In genomic region chr4:141220655-141221605, GRCh38 we compare ENCODE assay signal across 1 cellular context.
TF ChIP-seq lines count a peak whose summit lies in the region.

Gene ZNF330 (plus strand): TSS chr4:141220895. CDS start chr4:141222372, 1,477 bp downstream.

TF ChIP-seq in Ishikawa, 13 proteins besides CTCF, POLR2A, EP300 and RAD21 (continued from another document):
- TF ChIP-seq REST (IDR thresholded peaks at IDR 0.05; ENCODE audit: low read depth) = no peak
- peak; percentile 89 for TF ChIP-seq CREB1 (IDR thresholded peaks at IDR 0.05; ENCODE audit: low read depth)
- TF ChIP-seq MAX (IDR thresholded peaks at IDR 0.05) = peak; percentile 14
- TF ChIP-seq TAF1 (IDR thresholded peaks at IDR 0.05; ENCODE audit: low read depth) = peak; percentile 82
